13 cellular contexts compared by ENCODE assay signal in the genomic region with DNA sequence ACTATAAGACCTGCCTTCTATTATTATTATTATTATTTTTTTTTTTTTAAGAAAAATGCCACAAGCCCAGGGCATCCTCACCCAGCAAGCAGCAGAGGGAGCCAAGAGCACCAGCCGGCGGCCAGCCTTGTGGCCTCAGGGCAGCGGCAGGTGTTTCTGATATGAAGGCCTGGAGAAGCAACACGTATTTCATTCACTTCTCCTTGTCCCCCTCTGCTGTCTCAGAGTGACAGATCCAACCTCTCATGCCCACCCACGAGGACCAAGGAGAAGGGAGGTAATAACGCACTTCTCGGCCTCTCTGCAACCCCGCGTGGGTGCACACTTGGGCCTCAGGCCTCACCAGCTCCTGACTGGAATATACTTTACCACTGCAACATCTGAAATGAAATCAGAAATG. TPM values are rescaled to one million over a fixed set of nuclear protein-coding genes. Genes with fewer than 3 reads are reported as not detected.
DNase-seq lines count a peak whose midpoint lies in the region; FAIRE-seq and TF ChIP-seq lines count a peak whose summit lies in the region.
"Had no signal": no experiment of that assay in that cellular context is flagged by ENCODE, and none has a peak within 500 bp of the region (broad histone marks: within the 10 kb centered on the region; RNA-seq: fewer than 3 reads in every experiment).

No MANE protein-coding gene starts in this region.

- no peaks in the 10 kb centered on the region for H3K27me3 ChIP-seq in Peyer's patch
- no peaks in the 10 kb centered on the region for H3K27me3 ChIP-seq in small intestine (ENCODE audit: control insufficient read depth in 2 of 2, insufficient read depth in 2 of 2, low read length in 2 of 2)
- H3K27me3 ChIP-seq: left lung had no signal

- H3K4me3 ChIP-seq in Peyer's patch (no peak overlapping the region), fibroblast of villous mesenchyme (ENCODE audit: low read depth, low read length) (no peak overlapping the region), small intestine (ENCODE audit: low read depth in 1 of 2, low read length in 2 of 2) (no peak overlapping the region)
- H3K4me3 ChIP-seq: left lung had no signal

- WGBS in small intestine, 3 donors, result 22 to 63% (median 46%) methylated on average over 9 of the region's 9 CpGs

- DNase-seq in NCI-H2227 (lab: John Stamatoyannopoulos, UW; ENCODE audit: unreplicated experiment), result peak; percentile 34
- DNase-seq in NCI-H2227 treated with DMSO at 0.1 percent for 48 hours (lab: John Stamatoyannopoulos, UW), result no peak
- DNase-seq in Peyer's patch, result peak in 2 of 3 donors; percentile 50 to 59
- peak; percentile 39 for DNase-seq in fibroblast of villous mesenchyme (ENCODE audit: low read depth)
- DNase-seq in small intestine, result peak; percentile 54
- DNase-seq in activated naive CD4-positive, alpha-beta T cell (lab: John Stamatoyannopoulos, UW), result no peak
- no peak for DNase-seq in anterior cingulate cortex (lab: John Stamatoyannopoulos, UW)
- no peak for DNase-seq in T-helper 1 cell
- DNase-seq: activated CD4-positive, alpha-beta T cell treated with anti-CD3 and anti-CD28 coated beads, Interleukin-2, amount 50 U/mL, for 48 hours; left lung; OCI-M1 had no signal

- peak in 2 of 6 experiments; percentile 15 to 23 for TF ChIP-seq CTCF in Peyer's patch (IDR thresholded peaks at IDR 0.05)
- peak; percentile 39 for TF ChIP-seq CTCF in fibroblast of villous mesenchyme (IDR thresholded peaks at IDR 0.05; ENCODE audit: insufficient read depth, low read depth, low read length)

- FAIRE-seq in small intestine (lab: Jason Lieb, UNC), result no peak

- TF ChIP-seq POLR2A in Peyer's patch (IDR thresholded peaks at IDR 0.05), result no peak

- H3K4me1 ChIP-seq in Peyer's patch (peaks cover 0 to 32% (median 0%) of the 10 kb centered on the region in 4 donors), small intestine (ENCODE audit: control insufficient read depth in 2 of 2, insufficient read depth in 1 of 2, low read depth in 1 of 2, low read length in 1 of 2) (peaks cover 0 to 6% of the 10 kb centered on the region in 2 donors)

- no peaks in the 10 kb centered on the region for H3K36me3 ChIP-seq in Peyer's patch
- no peaks in the 10 kb centered on the region for H3K36me3 ChIP-seq in small intestine (ENCODE audit: control insufficient read depth in 2 of 2, insufficient read depth in 2 of 2, low read length in 2 of 2)
- H3K36me3 ChIP-seq: left lung had no signal

- H3K9me3 ChIP-seq in Peyer's patch, result no peaks in the 10 kb centered on the region
- H3K9me3 ChIP-seq in small intestine (ENCODE audit: control insufficient read depth, low read depth), result no peaks in the 10 kb centered on the region
- H3K9me3 ChIP-seq: left lung had no signal

- H3K27ac ChIP-seq in Peyer's patch, result peak overlapping the region in 2 of 4 donors; percentile 15 to 35
- H3K27ac ChIP-seq in small intestine (ENCODE audit: low read depth in 1 of 2, low read length in 1 of 2), result peak overlapping the region in 1 of 2 donors; percentile 22
- H3K27ac ChIP-seq: left lung had no signal

RNA-seq across cellular contexts. Expression of gene CDC42BPB, which starts 25.4 kb away (rescaled TPM):
- total RNA-seq in Peyer's patch (100 to 1,000 TPM; 145 to 255 (median 197) TPM), fibroblast of villous mesenchyme (104 and 122 TPM in 2 replicates)
- polyA plus RNA-seq in small intestine, result 10 to 100 TPM; 29.2 to 48.3 (median 30.6) TPM

RNA-seq across cellular contexts. Expression of gene LBHD2, which starts 52.1 kb away (rescaled TPM):
- total RNA-seq in Peyer's patch (not detected), fibroblast of villous mesenchyme (not detected in 2 replicates)
- not detected for polyA plus RNA-seq in small intestine
- total RNA-seq: esophagus mucosa, left lung, skeletal muscle tissue had no signal

Comparison
In these comparisons a context has a peak if more than half of its experiments do, and no peak if none do; other contexts are left out.
1. DNase-seq: peak in NCI-H2227 (single experiment), Peyer's patch (2 of 3), fibroblast of villous mesenchyme (single experiment) and small intestine (single experiment); none in NCI-H2227 treated with DMSO at 0.1 percent for 48 hours (single experiment), activated naive CD4-positive, alpha-beta T cell (0 of 4), anterior cingulate cortex (0 of 58) and T-helper 1 cell (0 of 5).